In the genomic region with DNA sequence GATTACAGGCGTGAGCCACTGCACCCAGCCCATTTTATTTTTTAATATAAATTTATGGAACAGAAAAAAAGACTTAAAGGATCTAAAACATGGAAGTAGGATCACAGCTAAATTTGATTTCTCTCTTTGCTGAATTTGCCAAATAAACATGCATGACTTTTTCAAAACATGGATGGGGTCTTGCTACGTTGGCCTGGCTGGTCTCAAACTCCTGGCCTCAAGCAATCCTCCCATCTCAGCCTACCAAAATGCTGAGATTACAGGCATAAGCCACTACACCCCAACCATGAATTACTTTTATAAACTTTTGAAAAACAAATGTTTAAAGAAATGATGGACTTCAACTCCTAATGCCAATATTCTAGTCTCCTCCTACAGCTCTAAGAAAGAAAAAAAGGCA, we compare ENCODE assay signal across 10 cellular contexts.
"Had no signal": no experiment of that assay in that cellular context is flagged by ENCODE, and none has a peak within 500 bp of the region (broad histone marks: within the 10 kb centered on the region; RNA-seq: fewer than 3 reads in every experiment).

No MANE protein-coding gene starts in this region.

- FAIRE-seq: H54 had no signal

- H3K9me3 ChIP-seq: HAP-1 had no signal

- H3K9me3 Mint-ChIP-seq: GM23338, H9, HFFc6 had no signal

- H2AFZ ChIP-seq: GM23248, GM23338 had no signal

- H3K9ac ChIP-seq: GM23248 had no signal

- H3K36me3 ChIP-seq: HAP-1 had no signal

- H3K4me3 ChIP-seq: GM23248, GM23338, HAP-1 had no signal

- H3K27ac ChIP-seq: GM23248 had no signal

- ATAC-seq: GM23338, HCT116 had no signal

- H3K27ac Mint-ChIP-seq: GM23338, H9, HFFc6 had no signal

- H3K4me3 Mint-ChIP-seq: GM23338, H9, HFFc6 had no signal

- H3K4me2 ChIP-seq: GM23338 had no signal

- DNase-seq: GM23248, GOT3, H7, H9, HCEC 1CT, HFFc6 had no signal
